Comparison of ENCODE assay signal across 26 cellular contexts in genomic region chr5:38367410-38367809, GRCh38.
"Had no signal": no experiment of that assay in that cellular context is flagged by ENCODE, and none has a peak within 500 bp of the region (broad histone marks: within the 10 kb centered on the region; RNA-seq: fewer than 3 reads in every experiment).

No MANE protein-coding gene starts in this region.

- H3K79me2 ChIP-seq: hepatocyte had no signal

- H3K4me3 Mint-ChIP-seq: activated CD8-positive, alpha-beta T cell treated with anti-CD3 and anti-CD28 coated beads, Interleukin-2, amount 10 ng/mL, durations not matched to agents 7 days and 5 days; activated T-helper 1 cell treated with anti-CD3 and anti-CD28 coated beads, Interleukin-12 subunit alpha, Interleukin-12 subunit beta, Interleukin-2, Interleukin-4 antibody, amounts not matched to agents 30 ng/mL and 10 ng/mL and 1 ng/mL, durations not matched to agents 14 hours and 24 hours and 36 hours; central memory CD8-positive, alpha-beta T cell; naive B cell; neural crest cell; stimulated activated effector memory CD8-positive, alpha-beta T cell treated with anti-CD3 and anti-CD28 coated beads, Interleukin-12 subunit alpha, Interleukin-12 subunit beta, amount 100 ng/mL, for 72 hours had no signal

- H2AFZ ChIP-seq: hepatocyte had no signal

- H3K9me3 Mint-ChIP-seq: activated naive CD4-positive, alpha-beta T cell treated with anti-CD3 and anti-CD28 coated beads, Interleukin-2, amount 50 U/mL, for 72 hours; activated T-helper 1 cell treated with anti-CD3 and anti-CD28 coated beads, Interleukin-12 subunit alpha, Interleukin-12 subunit beta, Interleukin-2, Interleukin-4 antibody, amounts not matched to agents 30 ng/mL and 10 ng/mL and 1 ng/mL, durations not matched to agents 14 hours and 24 hours and 36 hours; central memory CD8-positive, alpha-beta T cell; neural crest cell; stimulated activated effector memory CD8-positive, alpha-beta T cell treated with anti-CD3 and anti-CD28 coated beads, Interleukin-12 subunit alpha, Interleukin-12 subunit beta, amount 100 ng/mL, for 72 hours had no signal

- H3K4me1 Mint-ChIP-seq: central memory CD8-positive, alpha-beta T cell; naive B cell had no signal

- H3K27ac Mint-ChIP-seq: activated CD8-positive, alpha-beta T cell treated with anti-CD3 and anti-CD28 coated beads, Interleukin-2, amount 10 ng/mL, durations not matched to agents 7 days and 5 days; activated naive CD4-positive, alpha-beta T cell treated with anti-CD3 and anti-CD28 coated beads, Interleukin-2, amount 50 U/mL, for 72 hours; activated T-helper 1 cell treated with anti-CD3 and anti-CD28 coated beads, Interleukin-12 subunit alpha, Interleukin-12 subunit beta, Interleukin-2, Interleukin-4 antibody, amounts not matched to agents 30 ng/mL and 10 ng/mL and 1 ng/mL, durations not matched to agents 14 hours and 24 hours and 36 hours; naive B cell; stimulated activated effector memory CD8-positive, alpha-beta T cell treated with anti-CD3 and anti-CD28 coated beads, Interleukin-12 subunit alpha, Interleukin-12 subunit beta, amount 100 ng/mL, for 72 hours had no signal

- DNase-seq: activated CD4-positive, alpha-beta T cell treated with anti-CD3 and anti-CD28 coated beads for 1 hour; activated CD4-positive, alpha-beta T cell treated with anti-CD3 and anti-CD28 coated beads, Interleukin-2, amount 50 U/mL, for 1 hour; activated CD8-positive, alpha-beta T cell treated with anti-CD3 and anti-CD28 coated beads, Interleukin-2, amount 10 ng/mL, durations not matched to agents 7 days and 5 days; activated gamma-delta T cell treated with Interleukin-2 at 50 U/mL for 16 hours; colonic mucosa; erythroblast; foreskin melanocyte; glutamatergic neuron; mesenchymal stem cell; naive B cell; posterior cingulate gyrus; small intestine; stimulated activated CD4-positive, alpha-beta T cell treated with anti-CD3 and anti-CD28 coated beads, Interleukin-2, amount 100 ng/mL, for 24 hours; stomach; T-helper 1 cell had no signal

- H3K36me3 Mint-ChIP-seq: activated naive CD4-positive, alpha-beta T cell treated with anti-CD3 and anti-CD28 coated beads, Interleukin-2, amount 50 U/mL, for 72 hours; naive B cell; stimulated activated effector memory CD8-positive, alpha-beta T cell treated with anti-CD3 and anti-CD28 coated beads, Interleukin-12 subunit alpha, Interleukin-12 subunit beta, amount 100 ng/mL, for 72 hours had no signal

- H3K4me2 ChIP-seq: hepatocyte had no signal

- ATAC-seq: activated CD8-positive, alpha-beta T cell treated with anti-CD3 and anti-CD28 coated beads, Interleukin-2, amount 10 ng/mL, durations not matched to agents 7 days and 5 days; activated naive CD4-positive, alpha-beta T cell treated with anti-CD3 and anti-CD28 coated beads, Interleukin-2, amount 50 U/mL, for 72 hours; sciatic nerve; stimulated activated effector memory CD8-positive, alpha-beta T cell treated with anti-CD3 and anti-CD28 coated beads, Interleukin-12 subunit alpha, Interleukin-12 subunit beta, amount 100 ng/mL, for 72 hours had no signal

- H3K4me1 ChIP-seq: ascending aorta, breast epithelium, colonic mucosa, stomach, suprapubic skin, tibial nerve had no signal

- H3K36me3 ChIP-seq: ascending aorta, breast epithelium, colonic mucosa, stomach, suprapubic skin, tibial nerve had no signal

- H3K9me3 ChIP-seq: ascending aorta, breast epithelium, colonic mucosa, stomach, suprapubic skin, tibial nerve had no signal

- H3K4me3 ChIP-seq: ascending aorta, breast epithelium, colonic mucosa, hepatocyte, stomach, suprapubic skin, tibial nerve had no signal

- H3K27me3 ChIP-seq: ascending aorta, breast epithelium, colonic mucosa, hepatocyte, stomach, suprapubic skin, tibial nerve had no signal

- H3K27ac ChIP-seq: ascending aorta, breast epithelium, colonic mucosa, hepatocyte, stomach, suprapubic skin, tibial nerve had no signal
